Comparison of ENCODE assay signal across 18 cellular contexts in genomic region chr7:132226046-132226590, GRCh38.
"Had no signal": no experiment of that assay in that cellular context is flagged by ENCODE, and none has a peak within 500 bp of the region (broad histone marks: within the 10 kb centered on the region; RNA-seq: fewer than 3 reads in every experiment).

No MANE protein-coding gene starts in this region.

- H3K4me1 ChIP-seq: colonic mucosa, pancreas, transverse colon had no signal

- H3K27me3 ChIP-seq: brain microvascular endothelial cell, colonic mucosa, foreskin keratinocyte, pancreas, suprapubic skin, transverse colon had no signal

- H3K27ac ChIP-seq: brain microvascular endothelial cell, colonic mucosa, foreskin keratinocyte, pancreas, skin epidermis, suprapubic skin, transverse colon had no signal

- H3K9me3 ChIP-seq: colonic mucosa, mucosa of descending colon, pancreas, suprapubic skin, transverse colon had no signal

- DNase-seq: activated CD4-positive, alpha-beta T cell treated with anti-CD3 and anti-CD28 coated beads, Interleukin-2, amount 10 ng/mL, durations not matched to agents 7 days and 5 days; activated CD8-positive, alpha-beta memory T cell treated with anti-CD3 and anti-CD28 coated beads, Interleukin-2, amount 50 U/mL, for 4 hours; activated naive CD4-positive, alpha-beta T cell treated with anti-CD3 and anti-CD28 coated beads for 36 hours; activated T-cell treated with anti-CD3 and anti-CD28 coated beads, Interleukin-2, amount 50 U/mL, for 4 hours; brain microvascular endothelial cell; colonic mucosa; foreskin keratinocyte; mucosa of descending colon; naive B cell; stimulated activated CD4-positive, alpha-beta T cell treated with anti-CD3 and anti-CD28 coated beads, Interleukin-2, amount 100 ng/mL, for 48 hours; stimulated activated naive CD8-positive, alpha-beta T cell treated with anti-CD3 and anti-CD28 coated beads, Interleukin-15, amount 100 ng/mL, for 72 hours; T-helper 1 cell; T-helper 9 cell; transverse colon had no signal

- H3K36me3 ChIP-seq: brain microvascular endothelial cell, colonic mucosa, pancreas, suprapubic skin, transverse colon had no signal

- H3K4me3 ChIP-seq: colonic mucosa, mucosa of descending colon, pancreas, skin epidermis, suprapubic skin, transverse colon had no signal

- FAIRE-seq: keratinocyte, pancreas had no signal

- ATAC-seq: activated T-cell treated with anti-CD3 and anti-CD28 coated beads, Interleukin-2, amount 50 U/mL, for 4 hours; foreskin keratinocyte; stimulated activated naive CD8-positive, alpha-beta T cell treated with anti-CD3 and anti-CD28 coated beads, Interleukin-15, amount 100 ng/mL, for 72 hours had no signal
